In genomic region chr15:60407406-60407805, GRCh38 we compare ENCODE assay signal across 10 cellular contexts. TPM values are rescaled to one million over a fixed set of nuclear protein-coding genes. Genes with fewer than 3 reads are reported as not detected.
DNase-seq lines count a peak whose midpoint lies in the region; ATAC-seq and TF ChIP-seq lines count a peak whose summit lies in the region.
"Had no signal": no experiment of that assay in that cellular context is flagged by ENCODE, and none has a peak within 500 bp of the region (broad histone marks: within the 10 kb centered on the region; RNA-seq: fewer than 3 reads in every experiment).

No MANE protein-coding gene starts in this region.

- peak overlapping the region; percentile 5 for H3K9ac ChIP-seq in smooth muscle cell (ENCODE audit: low read depth)

- H3K9me3 ChIP-seq in smooth muscle cell (replicated peaks; ENCODE audit: low read depth) = no peaks in the 10 kb centered on the region

- TF ChIP-seq CTCF in foreskin keratinocyte (conservative IDR thresholded peaks at IDR 0.05) = no peak
- TF ChIP-seq CTCF in smooth muscle cell (IDR thresholded peaks at IDR 0.05; ENCODE audit: borderline replicate concordance, insufficient read depth, poor library complexity, severe bottlenecking) = no peak

- H3K27ac ChIP-seq in foreskin keratinocyte (peak overlapping the region; percentile 98), smooth muscle cell (ENCODE audit: low read depth) (peak overlapping the region; percentile 79)

- H4K20me1 ChIP-seq in smooth muscle cell (ENCODE audit: low read depth) = no peaks in the 10 kb centered on the region

- H3K4me1 ChIP-seq in foreskin keratinocyte = peaks cover 34% of the 10 kb centered on the region
- H3K4me1 ChIP-seq in smooth muscle cell (ENCODE audit: low read depth) = peaks cover 15% of the 10 kb centered on the region

- H3K4me2 ChIP-seq in smooth muscle cell = peak overlapping the region; percentile 68

- H3K4me3 ChIP-seq in smooth muscle cell = no peak overlapping the region

- peak; percentile 61 for ATAC-seq in foreskin keratinocyte
- ATAC-seq in HG02642 (IDR thresholded peaks at IDR 0.05; ENCODE audit: poor library complexity, unreplicated experiment) = no peak
- ATAC-seq in GM19324 (IDR thresholded peaks at IDR 0.05; ENCODE audit: low FRiP score, unreplicated experiment) = no peak
- no peak for ATAC-seq in GM19397 (IDR thresholded peaks at IDR 0.05; ENCODE audit: unreplicated experiment)

- H2AFZ ChIP-seq in smooth muscle cell (ENCODE audit: low read depth) = no peak overlapping the region

- DNase-seq in H4 (ENCODE audit: low spot score) (peak; percentile 65), SW 1271 (lab: John Stamatoyannopoulos, UW) (peak; percentile 54 to 75), foreskin keratinocyte (peak; percentile 89 to 95), smooth muscle cell (lab: John Stamatoyannopoulos, UW; ENCODE audit: unreplicated experiment) (no peak), NCI-H1694 (lab: John Stamatoyannopoulos, UW) (no peak)
- DNase-seq: cortex of kidney, MV-4-11 had no signal

- H3F3A ChIP-seq in smooth muscle cell (ENCODE audit: low read depth) = no peaks in the 10 kb centered on the region

- no peaks in the 10 kb centered on the region for H3K36me3 ChIP-seq in smooth muscle cell (ENCODE audit: low read depth)

- no peaks in the 10 kb centered on the region for H3K79me2 ChIP-seq in smooth muscle cell (ENCODE audit: low read depth)

- H3K27me3 ChIP-seq in foreskin keratinocyte (no peaks in the 10 kb centered on the region), smooth muscle cell (ENCODE audit: low read depth) (no peaks in the 10 kb centered on the region)

RNA-seq across cellular contexts. Expression of gene ANXA2, which starts 9.6 kb away (rescaled TPM):
- total RNA-seq in H4 (2014; rRNA removed; shearing (Covaris generic)) = 2,749 and 2,975 TPM in 2 replicates
- 7,195 and 7,994 TPM in 2 replicates for total RNA-seq in foreskin keratinocyte
- polyA plus RNA-seq in foreskin keratinocyte = 7,399 and 7,770 TPM in 2 replicates
- 2,380 and 2,477 TPM in 2 replicates for total RNA-seq in smooth muscle cell
- 2,665 and 3,194 TPM in 2 replicates for polyA plus RNA-seq in smooth muscle cell

Comparison
In these comparisons a context has a peak if more than half of its experiments do, and no peak if none do; other contexts are left out.
1. DNase-seq: peak in H4 (single experiment), SW 1271 (2 of 2) and foreskin keratinocyte (2 of 2); none in smooth muscle cell (single experiment) and NCI-H1694 (single experiment).